In the genomic region with DNA sequence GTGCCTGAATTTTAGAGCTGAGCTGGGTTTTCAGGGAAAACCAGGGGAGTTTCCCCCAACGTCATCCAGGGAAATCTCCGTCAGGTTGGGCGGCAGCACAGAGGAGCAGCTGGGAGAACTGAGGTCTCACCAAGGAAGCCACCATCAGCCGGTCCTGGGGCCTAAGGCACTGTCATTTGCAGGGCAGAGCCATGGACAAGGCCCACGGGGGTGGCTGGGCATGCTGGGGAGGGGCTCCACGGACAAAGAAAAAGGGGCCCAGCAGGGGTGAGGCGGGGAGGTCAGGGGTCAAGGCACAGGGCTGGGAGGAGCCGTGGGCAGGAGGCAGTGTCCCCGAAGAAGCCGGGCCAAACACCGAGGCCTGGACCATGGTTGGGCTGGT, we compare ENCODE assay signal across 7 cellular contexts.
"Had no signal": no experiment of that assay in that cellular context is flagged by ENCODE, and none has a peak within 500 bp of the region (broad histone marks: within the 10 kb centered on the region; RNA-seq: fewer than 3 reads in every experiment).

No MANE protein-coding gene starts in this region.

- H3K4me3 ChIP-seq: tibial nerve had no signal

- H3K27ac ChIP-seq: tibial nerve had no signal

- DNase-seq: activated CD4-positive, alpha-beta T cell treated with anti-CD3 and anti-CD28 coated beads, Interleukin-2, amount 50 U/mL, for 1 hour; activated T-cell treated with anti-CD3 and anti-CD28 coated beads for 4 hours; effector CD4-positive, alpha-beta T cell; SHP77; stimulated activated CD4-positive, alpha-beta T cell treated with anti-CD3 and anti-CD28 coated beads, Interleukin-15, amount 100 ng/mL, for 24 hours; T-helper 17 cell had no signal

- H3K36me3 ChIP-seq: tibial nerve had no signal

- H3K27me3 ChIP-seq: tibial nerve had no signal

- H3K4me1 ChIP-seq: tibial nerve had no signal

- ATAC-seq: T-helper 17 cell had no signal
